ENCODE assay signal across 9 cellular contexts in genomic region chr12:56836800-56837663, GRCh38.
DNase-seq lines count a peak whose midpoint lies in the region; ATAC-seq and TF ChIP-seq lines count a peak whose summit lies in the region.
"Had no signal": no experiment of that assay in that cellular context is flagged by ENCODE, and none has a peak within 500 bp of the region (broad histone marks: within the 10 kb centered on the region; RNA-seq: fewer than 3 reads in every experiment).

No MANE protein-coding gene starts in this region.

- intact Hi-C loops in uterus (cut with DNase I; ENCODE audit: low total_unique reads) = no loop called here

- H3K27me3 ChIP-seq in upper lobe of left lung (no peaks in the 10 kb centered on the region), uterus (no peaks in the 10 kb centered on the region)

- no peak for TF ChIP-seq CTCF in fibroblast of villous mesenchyme (IDR thresholded peaks at IDR 0.05; ENCODE audit: insufficient read depth, low read depth, low read length)
- TF ChIP-seq CTCF in upper lobe of left lung (IDR thresholded peaks at IDR 0.05) = no peak
- no peak for TF ChIP-seq CTCF in uterus (IDR thresholded peaks at IDR 0.05)

- H3K27ac ChIP-seq in upper lobe of left lung (peak overlapping the region in 3 of 4 donors; percentile 23 to 66 (median 57)), uterus (no peak overlapping the region)

- H3K4me1 ChIP-seq in upper lobe of left lung (peaks cover 27 to 56% (median 37%) of the 10 kb centered on the region in 4 donors), uterus (no peaks in the 10 kb centered on the region)

- H3K9me3 ChIP-seq in upper lobe of left lung (no peaks in the 10 kb centered on the region), uterus (no peaks in the 10 kb centered on the region)

- 39 to 58% methylated on average over 9 of the region's 9 CpGs for WGBS in upper lobe of left lung, 2 donors

- no peak overlapping the region for H3K4me3 ChIP-seq in fibroblast of villous mesenchyme (ENCODE audit: low read depth, low read length)
- no peak overlapping the region for H3K4me3 ChIP-seq in upper lobe of left lung
- H3K4me3 ChIP-seq in uterus = no peak overlapping the region

- TF ChIP-seq POLR2A in upper lobe of left lung (IDR thresholded peaks at IDR 0.05) = no peak
- TF ChIP-seq POLR2A in uterus (IDR thresholded peaks at IDR 0.05) = no peak

- TF ChIP-seq EP300 in upper lobe of left lung (IDR thresholded peaks at IDR 0.05) = no peak

- no peaks in the 10 kb centered on the region for H3K36me3 ChIP-seq in upper lobe of left lung
- no peaks in the 10 kb centered on the region for H3K36me3 ChIP-seq in uterus

- ATAC-seq in upper lobe of left lung (ENCODE audit: low FRiP score in 2 of 2) = no peak

- DNase-seq in activated gamma-delta T cell treated with Interleukin-2 at 50 U/mL for 16 hours (peak; percentile 22), activated gamma-delta T cell (lab: John Stamatoyannopoulos, UW) (no peak), fibroblast of villous mesenchyme (ENCODE audit: low read depth) (peak; percentile 52), upper lobe of left lung (peak in 1 of 2 donors; percentile 53), 8988T (no peak), uterus (no peak), medulla oblongata (ENCODE audit: extremely low spot score) (no peak)
- DNase-seq in activated CD4-positive, alpha-beta T cell treated with anti-CD3 and anti-CD28 coated beads for 48 hours = peak; percentile 57
- DNase-seq: NCI-H1417 treated with DMSO at 0.1 percent for 48 hours had no signal

Comparison
In these comparisons a context has a peak if more than half of its experiments do, and no peak if none do; other contexts are left out.
1. DNase-seq: peak in activated gamma-delta T cell treated with Interleukin-2 at 50 U/mL for 16 hours (single experiment), activated CD4-positive, alpha-beta T cell treated with anti-CD3 and anti-CD28 coated beads for 48 hours (single experiment) and fibroblast of villous mesenchyme (single experiment); none in activated gamma-delta T cell (single experiment), 8988T (single experiment), uterus (0 of 2) and medulla oblongata (single experiment).
2. H3K27ac ChIP-seq: peak in upper lobe of left lung (3 of 4); none in uterus (0 of 2).